Comparison of ENCODE assay signal across 15 cellular contexts in the genomic region with DNA sequence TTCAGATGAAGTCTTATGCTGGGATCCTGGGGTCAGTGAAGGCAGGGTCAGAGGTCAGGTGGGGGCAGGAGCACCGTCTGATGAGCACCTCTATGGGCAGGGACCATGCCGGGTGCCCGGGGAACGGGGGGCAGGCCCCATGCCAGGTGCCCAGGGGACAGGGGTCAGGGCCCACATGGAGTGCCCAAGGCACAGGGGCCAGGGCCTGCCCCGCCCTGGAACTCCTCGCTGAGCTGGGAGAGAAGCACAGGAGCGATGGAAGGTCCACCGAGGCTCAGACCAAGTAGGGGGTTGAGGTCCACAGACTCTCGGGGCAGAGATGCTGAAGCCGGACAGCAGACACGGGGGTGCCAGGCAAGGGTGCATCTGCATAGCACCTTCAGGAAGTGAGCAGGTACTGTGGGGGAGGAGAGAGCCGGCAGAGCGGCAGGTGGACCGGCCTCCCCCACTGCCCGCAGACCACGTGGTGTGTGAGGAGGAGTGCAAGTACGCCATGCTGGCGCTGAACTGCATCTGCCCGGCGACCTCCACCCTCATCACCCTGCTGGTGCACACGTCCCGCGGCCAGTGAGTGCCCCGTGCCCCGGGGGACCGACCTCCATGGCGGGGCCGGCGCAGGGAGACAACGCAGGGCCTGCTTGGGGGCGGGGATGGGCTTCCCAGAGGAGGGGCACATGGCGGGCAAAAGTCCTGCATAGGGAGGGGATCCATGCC.
"Had no signal": no experiment of that assay in that cellular context is flagged by ENCODE, and none has a peak within 500 bp of the region (broad histone marks: within the 10 kb centered on the region; RNA-seq: fewer than 3 reads in every experiment).

No MANE protein-coding gene starts in this region.

- H3K4me1 ChIP-seq: gastrocnemius medialis, parathyroid adenoma, sigmoid colon, upper lobe of right lung had no signal

- H3K36me3 ChIP-seq: gastrocnemius medialis, sigmoid colon, thoracic aorta, upper lobe of right lung had no signal

- H3K27ac Mint-ChIP-seq: activated naive CD8-positive, alpha-beta T cell; dendritic cell treated with granulocyte-macrophage colony-stimulating factor and Interleukin-4, amounts not matched to agents 40 ng/mL and 50 ng/mL, for 4 days; mesothelial cell of epicardium; natural killer cell treated with Interleukin-12 subunit alpha and Interleukin-12 subunit beta and Interleukin-15 and Interleukin-18, amount 100 ng/mL, for 72 hours; stimulated activated naive B cell treated with anti-CD40 and anti-IgM and Interleukin-4, amounts not matched to agents 10 μg/mL and 1 μg/mL and 100 μg/mL, for 72 hours had no signal

- H3K9me3 ChIP-seq: gastrocnemius medialis, upper lobe of right lung had no signal

- ATAC-seq: esophagus mucosa; gastrocnemius medialis; natural killer cell treated with Interleukin-12 subunit alpha and Interleukin-12 subunit beta and Interleukin-15 and Interleukin-18, amount 100 ng/mL, for 72 hours; stimulated activated naive B cell treated with anti-CD40 and anti-IgM and Interleukin-4, amounts not matched to agents 10 μg/mL and 1 μg/mL and 100 μg/mL, for 72 hours; upper lobe of right lung had no signal

- H3K27ac ChIP-seq: gastrocnemius medialis, parathyroid adenoma, sigmoid colon, thoracic aorta, upper lobe of right lung, VCaP had no signal

- H3K4me1 Mint-ChIP-seq: mesothelial cell of epicardium; stimulated activated naive B cell treated with anti-CD40 and anti-IgM and Interleukin-4, amounts not matched to agents 10 μg/mL and 1 μg/mL and 100 μg/mL, for 72 hours had no signal

- H3K36me3 Mint-ChIP-seq: activated naive CD8-positive, alpha-beta T cell; mesothelial cell of epicardium; natural killer cell treated with Interleukin-12 subunit alpha and Interleukin-12 subunit beta and Interleukin-15 and Interleukin-18, amount 100 ng/mL, for 72 hours; stimulated activated naive B cell treated with anti-CD40 and anti-IgM and Interleukin-4, amounts not matched to agents 10 μg/mL and 1 μg/mL and 100 μg/mL, for 72 hours had no signal

- DNase-seq: activated CD4-positive, alpha-beta T cell treated with anti-CD3 and anti-CD28 coated beads, Interleukin-2, amount 50 U/mL, for 48 hours; effector CD8-positive, alpha-beta T cell; gastrocnemius medialis; sigmoid colon; stimulated activated naive B cell treated with anti-CD40 and anti-IgM and Interleukin-4, amounts not matched to agents 10 μg/mL and 1 μg/mL and 100 μg/mL, for 72 hours; upper lobe of right lung had no signal

- H3K27me3 Mint-ChIP-seq: activated naive CD8-positive, alpha-beta T cell; dendritic cell treated with granulocyte-macrophage colony-stimulating factor and Interleukin-4, amounts not matched to agents 40 ng/mL and 50 ng/mL, for 4 days; natural killer cell treated with Interleukin-12 subunit alpha and Interleukin-12 subunit beta and Interleukin-15 and Interleukin-18, amount 100 ng/mL, for 72 hours had no signal

- H3K4me3 ChIP-seq: gastrocnemius medialis, lung, sigmoid colon, thoracic aorta, upper lobe of right lung had no signal

- H3K9me3 Mint-ChIP-seq: mesothelial cell of epicardium; natural killer cell treated with Interleukin-12 subunit alpha and Interleukin-12 subunit beta and Interleukin-15 and Interleukin-18, amount 100 ng/mL, for 72 hours had no signal

- H3K4me3 Mint-ChIP-seq: activated naive CD8-positive, alpha-beta T cell; dendritic cell treated with granulocyte-macrophage colony-stimulating factor and Interleukin-4, amounts not matched to agents 40 ng/mL and 50 ng/mL, for 4 days; mesothelial cell of epicardium; natural killer cell treated with Interleukin-12 subunit alpha and Interleukin-12 subunit beta and Interleukin-15 and Interleukin-18, amount 100 ng/mL, for 72 hours had no signal
